19 cellular contexts compared by ENCODE assay signal in genomic region chr14:84520711-84521338, GRCh38.
DNase-seq lines count a peak whose midpoint lies in the region; ATAC-seq and TF ChIP-seq lines count a peak whose summit lies in the region.
"Had no signal": no experiment of that assay in that cellular context is flagged by ENCODE, and none has a peak within 500 bp of the region (broad histone marks: within the 10 kb centered on the region; RNA-seq: fewer than 3 reads in every experiment).

No MANE protein-coding gene starts in this region.

- H3K4me3 ChIP-seq in right cardiac atrium (ENCODE audit: low read length) (no peak overlapping the region), heart left ventricle (no peak overlapping the region), astrocyte of the cerebellum (ENCODE audit: low read depth, low read length) (no peak overlapping the region), fibroblast of the aortic adventitia (ENCODE audit: low read depth, low read length) (no peak overlapping the region), thyroid gland (replicated peaks in 1 of 3) (no peak overlapping the region)
- H3K4me3 ChIP-seq: A549, Peyer's patch had no signal

- no peak overlapping the region for H3K27ac ChIP-seq in right cardiac atrium (ENCODE audit: low read length)
- no peak overlapping the region for H3K27ac ChIP-seq in heart left ventricle
- H3K27ac ChIP-seq in thyroid gland = no peak overlapping the region
- H3K27ac ChIP-seq: A549, Peyer's patch had no signal

- peak in 2 of 3 donors; percentile 19 to 47 for DNase-seq in right cardiac atrium
- no peak for DNase-seq in heart left ventricle
- peak; percentile 37 for DNase-seq in astrocyte of the cerebellum (ENCODE audit: low read depth)
- DNase-seq in fibroblast of the aortic adventitia (ENCODE audit: low read depth) = peak; percentile 2
- DNase-seq in thyroid gland = peak; percentile 15 to 32
- no peak for DNase-seq in NCI-H1048 (lab: John Stamatoyannopoulos, UW)
- no peak for DNase-seq in cerebellar cortex (ENCODE audit: low spot score)
- DNase-seq in posterior cingulate gyrus = no peak
- DNase-seq: C1 segment of cervical spinal cord, DMS 273 treated with DMSO at 0.1 percent for 48 hours, KBM-7, NCI-H1092, NCI-H146, NCI-H2081, NCI-H524, Peyer's patch had no signal

- TF ChIP-seq CTCF in heart left ventricle (IDR thresholded peaks at IDR 0.05) (no peak), astrocyte of the cerebellum (IDR thresholded peaks at IDR 0.05; ENCODE audit: low read depth, low read length, missing control alignments) (no peak), fibroblast of the aortic adventitia (IDR thresholded peaks at IDR 0.05; ENCODE audit: insufficient read depth, low read length) (no peak), thyroid gland (IDR thresholded peaks at IDR 0.05) (no peak)

- H3K27me3 ChIP-seq in right cardiac atrium (ENCODE audit: control insufficient read depth, insufficient read depth) = no peaks in the 10 kb centered on the region
- no peaks in the 10 kb centered on the region for H3K27me3 ChIP-seq in heart left ventricle
- no peaks in the 10 kb centered on the region for H3K27me3 ChIP-seq in thyroid gland
- H3K27me3 ChIP-seq: Peyer's patch had no signal

- intact Hi-C loops in right cardiac atrium (cut with DNase I) = no loop called here
- intact Hi-C loops in heart left ventricle (cut with DNase I) = no loop called here
- intact Hi-C loops in thyroid gland (cut with DNase I) = no loop called here
- intact Hi-C loops in posterior cingulate gyrus (cut with DNase I) = no loop called here

- 69% methylated on average over 1 of the region's 1 CpG for WGBS in right cardiac atrium
- WGBS in heart left ventricle, 4 donors = 73 to 86% (median 83%) methylated on average over 1 of the region's 1 CpG
- WGBS in thyroid gland, 2 donors = 67 to 77% methylated on average over 1 of the region's 1 CpG

- peak in 1 of 2 donors; percentile 64 for ATAC-seq in right cardiac atrium
- no peak for ATAC-seq in heart left ventricle
- ATAC-seq: A549, HCT116, Right ventricle myocardium inferior had no signal

- TF ChIP-seq POLR2A in heart left ventricle (IDR thresholded peaks at IDR 0.05) = no peak
- no peak for TF ChIP-seq POLR2A in thyroid gland (IDR thresholded peaks at IDR 0.05)

- no peaks in the 10 kb centered on the region for H3K36me3 ChIP-seq in heart left ventricle
- H3K36me3 ChIP-seq in thyroid gland = no peaks in the 10 kb centered on the region
- H3K36me3 ChIP-seq: Peyer's patch had no signal

- H3K4me1 ChIP-seq in right cardiac atrium (ENCODE audit: control insufficient read depth, insufficient read depth, low read length) (no peaks in the 10 kb centered on the region), heart left ventricle (no peaks in the 10 kb centered on the region), thyroid gland (no peaks in the 10 kb centered on the region)
- H3K4me1 ChIP-seq: A549, Peyer's patch had no signal

- in situ Hi-C loops in astrocyte of the cerebellum (cut with HindIII; ENCODE audit: low sequenced_read_pairs) = no loop called here

- H3K9me3 ChIP-seq in right cardiac atrium (ENCODE audit: control insufficient read depth, low read length) (no peaks in the 10 kb centered on the region), heart left ventricle (no peaks in the 10 kb centered on the region), thyroid gland (no peaks in the 10 kb centered on the region)
- H3K9me3 ChIP-seq: A549 had no signal

Comparison
In these comparisons a context has a peak if more than half of its experiments do, and no peak if none do; other contexts are left out.
1. DNase-seq: peak in right cardiac atrium (2 of 3), astrocyte of the cerebellum (single experiment), fibroblast of the aortic adventitia (single experiment) and thyroid gland (2 of 2); none in heart left ventricle (0 of 5), NCI-H1048 (single experiment), cerebellar cortex (single experiment) and posterior cingulate gyrus (0 of 10).